ENCODE assay signal across 26 cellular contexts in the genomic region with DNA sequence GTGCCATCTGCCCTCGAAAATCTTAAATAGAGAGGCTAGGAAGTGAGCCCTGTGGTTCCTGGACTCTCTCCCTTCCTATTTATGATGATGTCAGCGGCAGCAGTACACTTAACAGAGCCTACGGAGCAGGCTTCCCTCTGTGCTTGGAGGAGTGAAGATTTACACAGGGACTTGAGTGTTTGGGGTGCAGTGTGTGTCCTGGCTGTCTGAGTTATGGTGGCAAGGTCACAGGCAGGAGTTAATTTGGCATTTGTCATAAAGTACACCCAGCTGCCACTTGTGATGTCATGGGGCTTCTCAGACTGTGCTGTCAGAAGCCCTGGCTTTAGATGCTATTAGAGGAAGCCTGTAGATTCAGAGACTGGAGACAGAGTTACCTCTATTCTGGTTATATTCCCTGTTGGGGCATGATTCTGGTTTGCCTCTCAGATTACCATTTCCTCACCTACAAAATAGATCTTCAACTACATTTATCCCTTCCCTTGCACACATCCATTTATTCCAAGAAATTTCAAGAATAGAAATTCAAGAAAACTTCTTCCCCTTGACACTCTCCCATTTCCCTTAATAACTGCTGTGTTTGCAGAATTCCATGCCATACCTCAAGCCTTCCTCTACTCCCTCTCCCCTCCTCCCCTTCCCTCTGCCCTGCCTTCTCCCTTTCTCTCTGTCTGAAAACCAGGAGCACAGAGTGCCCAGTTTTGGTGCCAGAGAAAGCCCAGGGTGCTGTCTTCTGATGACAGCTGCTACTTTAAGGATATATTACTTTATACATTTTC.
DNase-seq lines count a peak whose midpoint lies in the region; ATAC-seq, FAIRE-seq and TF ChIP-seq lines count a peak whose summit lies in the region.
"Had no signal": no experiment of that assay in that cellular context is flagged by ENCODE, and none has a peak within 500 bp of the region (broad histone marks: within the 10 kb centered on the region; RNA-seq: fewer than 3 reads in every experiment).

No MANE protein-coding gene starts in this region.

- no peak for FAIRE-seq in K562 (lab: Jason Lieb, UNC)

- peak; percentile 43 for ATAC-seq in left ventricle myocardium superior
- no peak for ATAC-seq in K562
- ATAC-seq in omental fat pad (ENCODE audit: low FRiP score) = peak; percentile 19
- peak; percentile 80 for ATAC-seq in upper lobe of right lung
- no peak for ATAC-seq in activated naive CD8-positive, alpha-beta T cell treated with anti-CD3 and anti-CD28 coated beads, Interleukin-2, amount 50 U/mL, for 24 hours
- ATAC-seq: effector memory CD8-positive, alpha-beta T cell; natural killer cell; SK-N-SH treated with all-trans-retinoic acid at 6 μM for 48 hours had no signal

- H3K27ac ChIP-seq in left ventricle myocardium inferior (replicated peaks) = no peak overlapping the region
- H3K27ac ChIP-seq in K562 (ENCODE audit: extremely low read depth, low read depth, low read length) = no peak overlapping the region
- H3K27ac ChIP-seq in upper lobe of right lung = no peak overlapping the region
- no peak overlapping the region for H3K27ac ChIP-seq in GM23248
- H3K27ac ChIP-seq: colonic mucosa, Peyer's patch had no signal

- H3K9me3 ChIP-seq in left ventricle myocardium inferior (replicated peaks) (no peaks in the 10 kb centered on the region), K562 (replicated peaks; ENCODE audit: control insufficient read depth, insufficient read depth, low read depth, low read length) (no peaks in the 10 kb centered on the region), upper lobe of right lung (no peaks in the 10 kb centered on the region), GM23248 (ENCODE audit: low read depth) (no peaks in the 10 kb centered on the region)
- H3K9me3 ChIP-seq: breast epithelium, colonic mucosa, Peyer's patch, stomach had no signal

- no peaks in the 10 kb centered on the region for H3K36me3 Mint-ChIP-seq in activated naive CD8-positive, alpha-beta T cell treated with anti-CD3 and anti-CD28 coated beads, Interleukin-2, amount 50 U/mL, for 24 hours (ENCODE audit: low read depth)
- H3K36me3 Mint-ChIP-seq: natural killer cell had no signal

- no peak overlapping the region for H3K4me2 ChIP-seq in K562 (ENCODE audit: insufficient read depth, low read length)
- no peak overlapping the region for H3K4me2 ChIP-seq in GM23248 (ENCODE audit: unreplicated experiment)

- H4K20me1 ChIP-seq in K562 (replicated peaks; ENCODE audit: control insufficient read depth, insufficient read depth, low read length) (no peaks in the 10 kb centered on the region), GM23248 (ENCODE audit: insufficient read depth) (no peaks in the 10 kb centered on the region)

- H3K36me3 ChIP-seq in left ventricle myocardium inferior (no peaks in the 10 kb centered on the region), K562 (ENCODE audit: control insufficient read depth, insufficient read depth, low read length) (no peaks in the 10 kb centered on the region), upper lobe of right lung (no peaks in the 10 kb centered on the region), GM23248 (ENCODE audit: low read depth) (no peaks in the 10 kb centered on the region)
- H3K36me3 ChIP-seq: breast epithelium, colonic mucosa, Peyer's patch had no signal

- TF ChIP-seq CTCF in left ventricle myocardium inferior (IDR thresholded peaks at IDR 0.05; ENCODE audit: borderline replicate concordance) (no peak), K562 (IDR thresholded peaks at IDR 0.05 in 2 of 3, conservative IDR thresholded peaks at IDR 0.05 in 1 of 3; ENCODE audit: insufficient read depth in 2 of 3, low read depth in 1 of 3, low read length in 3 of 3) (no peak), omental fat pad (IDR thresholded peaks at IDR 0.05) (no peak), upper lobe of right lung (IDR thresholded peaks at IDR 0.05) (no peak)

- no peaks in the 10 kb centered on the region for H3K4me1 Mint-ChIP-seq in activated naive CD8-positive, alpha-beta T cell treated with anti-CD3 and anti-CD28 coated beads, Interleukin-2, amount 50 U/mL, for 24 hours
- H3K4me1 Mint-ChIP-seq: natural killer cell had no signal

- H3K4me3 ChIP-seq in left ventricle myocardium inferior = no peak overlapping the region
- no peak overlapping the region for H3K4me3 ChIP-seq in K562
- H3K4me3 ChIP-seq in upper lobe of right lung = no peak overlapping the region
- H3K4me3 ChIP-seq in GM23248 = no peak overlapping the region
- H3K4me3 ChIP-seq: breast epithelium, colonic mucosa, Peyer's patch, stomach had no signal

- no peak overlapping the region for H3K4me3 Mint-ChIP-seq in activated naive CD8-positive, alpha-beta T cell treated with anti-CD3 and anti-CD28 coated beads, Interleukin-2, amount 50 U/mL, for 24 hours
- H3K4me3 Mint-ChIP-seq: effector memory CD8-positive, alpha-beta T cell; HFFc6; natural killer cell; T-helper 2 cell treated with Interferon-gamma antibody and Interleukin-4, amounts not matched to agents 5 μg/mL and 100 μg/mL, for 36 hours had no signal

- DNase-seq in left ventricle myocardium superior = no peak
- no peak for DNase-seq in left ventricle myocardium inferior
- DNase-seq in K562 (ENCODE audit: extremely low read depth in 1 of 4, low spot score in 3 of 4) = no peak
- DNase-seq in omental fat pad (ENCODE audit: low spot score) = no peak
- DNase-seq in upper lobe of right lung = no peak
- DNase-seq in activated naive CD8-positive, alpha-beta T cell treated with anti-CD3 and anti-CD28 coated beads, Interleukin-2, amount 50 U/mL, for 24 hours = no peak
- no peak for DNase-seq in hypothalamus (lab: John Stamatoyannopoulos, UW)
- DNase-seq in GM23248 = no peak
- DNase-seq: activated CD8-positive, alpha-beta memory T cell treated with anti-CD3 and anti-CD28 coated beads, Interleukin-2, amount 50 U/mL, for 48 hours; Calu3; colonic mucosa; effector memory CD8-positive, alpha-beta T cell; EL; HFFc6; kidney glomerular epithelial cell; natural killer cell; NCI-H1092 treated with DMSO at 0.1 percent for 48 hours; NCI-H2029; NCI-H446; Peyer's patch; posterior cingulate gyrus; stomach; trophoblast cell had no signal

- no TSS peak for BruUV-seq in K562 (replicated peaks; lab: Mats Ljungman, UMichigan)

- in situ Hi-C loops in K562 (cut with MboI) (no loop called here), GM23248 (cut with MboI) (no loop called here)

- H3K4me1 ChIP-seq in left ventricle myocardium inferior (peaks cover 6% of the 10 kb centered on the region), K562 (replicated peaks in 1 of 2; ENCODE audit: control insufficient read depth in 2 of 2, insufficient read depth in 2 of 2, low read length in 2 of 2) (no peaks in the 10 kb centered on the region), upper lobe of right lung (no peaks in the 10 kb centered on the region), GM23248 (ENCODE audit: insufficient read depth) (no peaks in the 10 kb centered on the region)
- H3K4me1 ChIP-seq: breast epithelium, colonic mucosa, Peyer's patch had no signal

- H3K9ac ChIP-seq in K562 (ENCODE audit: insufficient read depth in 1 of 2, low read depth in 2 of 2, low read length in 2 of 2) (no peak overlapping the region), GM23248 (no peak overlapping the region)

- H3K9me2 ChIP-seq in GM23248 (ENCODE audit: insufficient read depth) = no peaks in the 10 kb centered on the region

- H3F3A ChIP-seq in GM23248 (ENCODE audit: insufficient read depth) = no peaks in the 10 kb centered on the region

- no peak overlapping the region for H3K27ac Mint-ChIP-seq in activated naive CD8-positive, alpha-beta T cell treated with anti-CD3 and anti-CD28 coated beads, Interleukin-2, amount 50 U/mL, for 24 hours
- H3K27ac Mint-ChIP-seq: effector memory CD8-positive, alpha-beta T cell; HFFc6; natural killer cell; T-helper 2 cell treated with Interferon-gamma antibody and Interleukin-4, amounts not matched to agents 5 μg/mL and 100 μg/mL, for 36 hours had no signal

- 0% methylated on average over 3 of the region's 3 CpGs for WGBS in K562 (ENCODE audit: insufficient coverage, low coverage, missing lambda C conversion rate)
- 3 to 7% methylated on average over 3 of the region's 3 CpGs for WGBS in GM23248 (ENCODE audit: low coverage in 1 of 2, low lambda C conversion rate in 2 of 2, missing lambda C conversion rate in 2 of 2), 2 experiments

- TF ChIP-seq EP300 in K562 (IDR thresholded peaks at IDR 0.05; ENCODE audit: low read length) = no peak

- H3K27me3 ChIP-seq in left ventricle myocardium inferior (ENCODE audit: low read depth) (peaks cover 14% of the 10 kb centered on the region), K562 (ENCODE audit: control insufficient read depth in 2 of 2, insufficient read depth in 2 of 2, low read length in 2 of 2) (no peaks in the 10 kb centered on the region), upper lobe of right lung (no peaks in the 10 kb centered on the region), GM23248 (replicated peaks; ENCODE audit: insufficient read depth) (no peaks in the 10 kb centered on the region)
- H3K27me3 ChIP-seq: breast epithelium, colonic mucosa, Peyer's patch, stomach had no signal

- no peak for TF ChIP-seq RAD21 in K562 (CRISPR knock-in tag; conservative IDR thresholded peaks at IDR 0.05 in 1 of 2, IDR thresholded peaks at IDR 0.05 in 1 of 2)

- no peak overlapping the region for H2AFZ ChIP-seq in K562 (ENCODE audit: low read depth, low read length)
- no peak overlapping the region for H2AFZ ChIP-seq in GM23248

- TF ChIP-seq POLR2A in K562 (conservative IDR thresholded peaks at IDR 0.05) = no peak

- POLR2A ChIA-PET in K562 (lab: Yijun Ruan, JAX) = no interaction called here

- H3K27me3 Mint-ChIP-seq in activated naive CD8-positive, alpha-beta T cell treated with anti-CD3 and anti-CD28 coated beads, Interleukin-2, amount 50 U/mL, for 24 hours = no peaks in the 10 kb centered on the region
- H3K27me3 Mint-ChIP-seq: effector memory CD8-positive, alpha-beta T cell had no signal

- H3K79me2 ChIP-seq in K562 (ENCODE audit: control insufficient read depth, insufficient read depth, low read length) (no peaks in the 10 kb centered on the region), GM23248 (ENCODE audit: insufficient read depth) (no peaks in the 10 kb centered on the region)

- CTCF ChIA-PET in K562 (lab: Yijun Ruan, JAX; ENCODE audit: low intra/inter-chr PET ratio) = interaction anchor here (0.6 to 0.7 kb wide), 2 partner anchors 95 to 431 kb away, joined by 3 read pairs; no protein-coding TSS in a partner anchor

- no peaks in the 10 kb centered on the region for H3K9me3 Mint-ChIP-seq in activated naive CD8-positive, alpha-beta T cell treated with anti-CD3 and anti-CD28 coated beads, Interleukin-2, amount 50 U/mL, for 24 hours
- H3K9me3 Mint-ChIP-seq: effector memory CD8-positive, alpha-beta T cell; natural killer cell; T-helper 2 cell treated with Interferon-gamma antibody and Interleukin-4, amounts not matched to agents 5 μg/mL and 100 μg/mL, for 36 hours had no signal

- intact Hi-C loops in left ventricle myocardium superior (cut with micrococcal nuclease) (no loop called here), left ventricle myocardium inferior (cut with micrococcal nuclease) (no loop called here), K562 (cut with micrococcal nuclease) (no loop called here), upper lobe of right lung (cut with DNase I) (no loop called here)

- no peaks in the 10 kb centered on the region for H3K9me1 ChIP-seq in K562 (ENCODE audit: control insufficient read depth, insufficient read depth, low read length)

TF ChIP-seq in K562, 482 proteins besides CTCF, POLR2A, EP300 and RAD21 (continues in another document):
- peak; percentile 39; the same call in 1 of the 2 replicates for TF ChIP-seq C11orf30 (IDR thresholded peaks at IDR 0.05; ENCODE audit: low read depth)

Comparison
In these comparisons a context has a peak if more than half of its experiments do, and no peak if none do; other contexts are left out.
1. ATAC-seq: peak in left ventricle myocardium superior (single experiment), omental fat pad (single experiment) and upper lobe of right lung (single experiment); none in K562 (single experiment) and activated naive CD8-positive, alpha-beta T cell treated with anti-CD3 and anti-CD28 coated beads, Interleukin-2, amount 50 U/mL, for 24 hours (single experiment).